Comparison of ENCODE assay signal across 8 cellular contexts in genomic region chr16:30557950-30558788, GRCh38. TPM values are rescaled to one million over a fixed set of nuclear protein-coding genes. Genes with fewer than 3 reads are reported as not detected.
DNase-seq lines count a peak whose midpoint lies in the region; ATAC-seq, FAIRE-seq and TF ChIP-seq lines count a peak whose summit lies in the region.

Gene ZNF764, minus strand, starts transcription at chr16:30558374. Its CDS starts 192 bp downstream, at chr16:30558182.

- H2AFZ ChIP-seq in H1 (ENCODE audit: low read length): peak within 1 kb of the TSS; percentile 12; the same call in 1 of the 2 replicates

- no peak within 1 kb of the TSS for H2BK20ac ChIP-seq in H1 (ENCODE audit: low read length)

- peak within 1 kb of the TSS; percentile 87 for H3K27ac Mint-ChIP-seq in activated CD8-positive, alpha-beta memory T cell treated with anti-CD3 and anti-CD28 coated beads, Interleukin-2, amount 10 ng/mL, durations not matched to agents 7 days and 5 days

- peak; percentile 99 for DNase-seq in Caki2 (ENCODE audit: low read depth)
- DNase-seq in HUDEP-2 (lab: John Stamatoyannopoulos, UW; ENCODE audit: unreplicated experiment in 76 of 76): peak in 74 of 76 experiments; percentile 66 to 99 (median 96)
- peak; percentile 95 for DNase-seq in NT2/D1 (ENCODE audit: low read depth, low spot score)
- DNase-seq in activated CD8-positive, alpha-beta memory T cell treated with anti-CD3 and anti-CD28 coated beads, Interleukin-2, amount 10 ng/mL, durations not matched to agents 7 days and 5 days: peak; percentile 99
- peak; percentile 86 to 88 for DNase-seq in H1 (ENCODE audit: low read depth in 1 of 2, low spot score in 2 of 2)
- DNase-seq in mesendoderm: peak; percentile 99
- peak; percentile 93 for DNase-seq in stimulated activated CD8-positive, alpha-beta memory T cell treated with anti-CD3 and anti-CD28 coated beads, Interleukin-15, amount 100 ng/mL, for 1 hour (ENCODE audit: low read depth)

- H3K27ac ChIP-seq in H1 (ENCODE audit: low read depth, low read length) (peak within 1 kb of the TSS; percentile 60; the same call in 1 of the 2 replicates), mesendoderm (ENCODE audit: low read depth, low read length) (peak within 1 kb of the TSS; percentile 95)

- H3K4me2 ChIP-seq in H1 (ENCODE audit: insufficient read depth in 1 of 2, low read depth in 2 of 2, low read length in 2 of 2) (peak within 1 kb of the TSS; percentile 48 to 83), mesendoderm (ENCODE audit: low read length) (peak within 1 kb of the TSS; percentile 69)

- ATAC-seq in GM21367 (IDR thresholded peaks at IDR 0.05; ENCODE audit: unreplicated experiment): peak; percentile 69
- ATAC-seq in activated CD8-positive, alpha-beta memory T cell treated with anti-CD3 and anti-CD28 coated beads, Interleukin-2, amount 10 ng/mL, durations not matched to agents 7 days and 5 days: peak; percentile 96

- 1% methylated on average over 75 of the region's 75 CpGs; no CpG with 5 or more reads in 1 of the 2 experiments for WGBS in H1 (ENCODE audit: extremely low coverage in 1 of 2, insufficient coverage in 1 of 2, insufficient read length in 1 of 2, insufficient replicate concordance in 2 of 2, low coverage in 1 of 2, low lambda C conversion rate in 2 of 2, missing lambda C conversion rate in 1 of 2), 2 experiments
- WGBS in mesendoderm (ENCODE audit: extremely low coverage, insufficient coverage, low lambda C conversion rate): no CpG with 5 or more reads among the region's 75 CpGs

- H3K4me3 Mint-ChIP-seq in activated CD8-positive, alpha-beta memory T cell treated with anti-CD3 and anti-CD28 coated beads, Interleukin-2, amount 10 ng/mL, durations not matched to agents 7 days and 5 days: peak within 1 kb of the TSS; percentile 83

- H3K56ac ChIP-seq in H1 (replicated peaks; ENCODE audit: insufficient read length, low read depth, low read length) (peak within 1 kb of the TSS; percentile 14), mesendoderm (ENCODE audit: low read length) (peak within 1 kb of the TSS; percentile 90)

- in situ Hi-C loops in Caki2 (cut with HindIII; ENCODE audit: low pct_unique_long_range_greater_than_20kb, low sequenced_read_pairs): no loop called here

- no peak within 1 kb of the TSS for H2AK5ac ChIP-seq in H1 (ENCODE audit: low read depth, low read length)
- H2AK5ac ChIP-seq in mesendoderm (ENCODE audit: low read length): peak within 1 kb of the TSS; percentile 67

- H2BK120ac ChIP-seq in H1 (replicated peaks; ENCODE audit: low read depth, low read length): no peak within 1 kb of the TSS
- H2BK120ac ChIP-seq in mesendoderm (ENCODE audit: low read depth, low read length): no peak within 1 kb of the TSS

- H3K27me3 ChIP-seq in NT2/D1 (ENCODE audit: insufficient read depth, insufficient read length) (no peaks in the 10 kb centered on the region), H1 (replicated peaks in 1 of 4; ENCODE audit: control insufficient read depth in 3 of 4, extremely low read depth in 1 of 4, insufficient read depth in 3 of 4, low read length in 3 of 4) (peaks cover 0 to 3% (median 1%) of the 10 kb centered on the region in 4 experiments; a peak in 1 of 7 replicates), mesendoderm (ENCODE audit: insufficient read depth, low read length, poor library complexity) (no peaks in the 10 kb centered on the region)

- H3K4me3 ChIP-seq in NT2/D1 (ENCODE audit: insufficient read length, low read depth) (peak within 1 kb of the TSS; percentile 89), H1 (ENCODE audit: extremely low read depth in 1 of 4, insufficient read depth in 2 of 4, low read depth in 3 of 4, low read length in 4 of 4) (peak within 1 kb of the TSS; percentile 58 to 86 (median 76)), mesendoderm (ENCODE audit: low read length) (peak within 1 kb of the TSS; percentile 77)

- TF ChIP-seq POLR2A in H1 (IDR thresholded peaks at IDR 0.05; ENCODE audit: control extremely low read depth in 1 of 2, low read depth in 2 of 2, low read length in 2 of 2): peak in 1 of 2 experiments; percentile 23; a peak in 1 of 3 replicates

- H3K14ac ChIP-seq in H1 (ENCODE audit: insufficient read length): no peak within 1 kb of the TSS

- H3K9ac ChIP-seq in NT2/D1 (ENCODE audit: insufficient read length, low read depth): peak within 1 kb of the TSS; percentile 94
- peak within 1 kb of the TSS; percentile 43 to 66 (median 52); a peak in 6 of 7 replicates for H3K9ac ChIP-seq in H1 (replicated peaks in 1 of 4; ENCODE audit: extremely low read depth in 1 of 4, low read depth in 3 of 4, low read length in 3 of 4)
- peak within 1 kb of the TSS; percentile 92 for H3K9ac ChIP-seq in mesendoderm (ENCODE audit: low read length)

- peaks cover 13% of the 10 kb centered on the region for H3K4me1 ChIP-seq in NT2/D1 (ENCODE audit: insufficient read depth, insufficient read length)
- peaks cover 0 to 5% (median 2%) of the 10 kb centered on the region in 4 experiments; a peak in 2 of 7 replicates for H3K4me1 ChIP-seq in H1 (replicated peaks in 1 of 4; ENCODE audit: control insufficient read depth in 3 of 4, insufficient read depth in 4 of 4, low read length in 3 of 4)
- no peaks in the 10 kb centered on the region for H3K4me1 ChIP-seq in mesendoderm (ENCODE audit: control insufficient read depth, low read depth, low read length)

- no peak for TF ChIP-seq RAD21 in H1 (IDR thresholded peaks at IDR 0.05 in 1 of 2, conservative IDR thresholded peaks at IDR 0.05 in 1 of 2; ENCODE audit: low read depth in 2 of 2, low read length in 2 of 2)

- peaks cover 0 to 4% of the 10 kb centered on the region in 2 experiments for H4K20me1 ChIP-seq in H1 (replicated peaks in 1 of 2; ENCODE audit: control insufficient read depth in 1 of 2, insufficient read depth in 2 of 2, low read length in 2 of 2)

- H3K23ac ChIP-seq in H1 (ENCODE audit: insufficient read length) (no peak within 1 kb of the TSS), mesendoderm (ENCODE audit: low read length) (peak within 1 kb of the TSS; percentile 97)

- peak within 1 kb of the TSS; percentile 7; the same call in 1 of the 2 replicates for H2BK15ac ChIP-seq in H1 (ENCODE audit: low read length)
- no peak within 1 kb of the TSS for H2BK15ac ChIP-seq in mesendoderm (replicated peaks; ENCODE audit: low read depth)

- H3K9me3 ChIP-seq in NT2/D1 (ENCODE audit: insufficient read depth, low read length): no peaks in the 10 kb centered on the region
- no peaks in the 10 kb centered on the region for H3K9me3 ChIP-seq in H1 (ENCODE audit: insufficient read depth in 2 of 2, low read depth in 1 of 2, low read length in 1 of 2)

- H3K79me1 ChIP-seq in H1 (ENCODE audit: low read depth, low read length): no peaks in the 10 kb centered on the region
- H3K79me1 ChIP-seq in mesendoderm (ENCODE audit: low read length): peaks cover 5% of the 10 kb centered on the region

- CTCF ChIA-PET in activated CD8-positive, alpha-beta memory T cell treated with anti-CD3 and anti-CD28 coated beads, Interleukin-2, amount 10 ng/mL, durations not matched to agents 7 days and 5 days (lab: Charles Lee): interaction anchor here (0.7 to 3.2 kb wide), 23 partner anchors 9 to 149 kb away, joined by 3 to 60 read pairs (median 4); partner anchors contain the start of genes DCTPP1, PRR14, ZNF688 and ZNF747
- CTCF ChIA-PET in H1 (lab: Charles Lee; ENCODE audit: partially characterized antibody): interaction anchor here (0.8 to 3.1 kb wide), 17 partner anchors 14 to 128 kb away, joined by 3 to 23 read pairs (median 4); partner anchors contain the start of genes DCTPP1, ZNF688, ZNF747 and ZNF785

- H2BK5ac ChIP-seq in H1 (ENCODE audit: low read depth, low read length): peak within 1 kb of the TSS; percentile 88; the same call in 1 of the 2 replicates
- H2BK5ac ChIP-seq in mesendoderm (ENCODE audit: low read length): peak within 1 kb of the TSS; percentile 55

- H3K18ac ChIP-seq in H1 (ENCODE audit: extremely low read depth, low read length): peak within 1 kb of the TSS; percentile 78
- H3K18ac ChIP-seq in mesendoderm (ENCODE audit: low read length): peak within 1 kb of the TSS; percentile 86

- TF ChIP-seq EP300 in H1 (IDR thresholded peaks at IDR 0.05; ENCODE audit: borderline replicate concordance in 1 of 2, low read depth in 2 of 2, low read length in 2 of 2): no peak

- H3K4ac ChIP-seq in H1 (replicated peaks; ENCODE audit: insufficient read length, low read depth, low read length): peak within 1 kb of the TSS; percentile 22
- H3K4ac ChIP-seq in mesendoderm (ENCODE audit: low read depth, low read length): peak within 1 kb of the TSS; percentile 64

- no peak for FAIRE-seq in H1 (lab: Jason Lieb, UNC)

- no peaks in the 10 kb centered on the region for H3K27me3 Mint-ChIP-seq in activated CD8-positive, alpha-beta memory T cell treated with anti-CD3 and anti-CD28 coated beads, Interleukin-2, amount 10 ng/mL, durations not matched to agents 7 days and 5 days

- H3K36me3 Mint-ChIP-seq in activated CD8-positive, alpha-beta memory T cell treated with anti-CD3 and anti-CD28 coated beads, Interleukin-2, amount 10 ng/mL, durations not matched to agents 7 days and 5 days: peaks cover 19% of the 10 kb centered on the region

- peaks cover 41% of the 10 kb centered on the region for H3K4me1 Mint-ChIP-seq in activated CD8-positive, alpha-beta memory T cell treated with anti-CD3 and anti-CD28 coated beads, Interleukin-2, amount 10 ng/mL, durations not matched to agents 7 days and 5 days

- H3K9me3 Mint-ChIP-seq in activated CD8-positive, alpha-beta memory T cell treated with anti-CD3 and anti-CD28 coated beads, Interleukin-2, amount 10 ng/mL, durations not matched to agents 7 days and 5 days (ENCODE audit: low read depth): no peaks in the 10 kb centered on the region

- H4K8ac ChIP-seq in H1 (ENCODE audit: extremely low read depth, insufficient read depth, low read length) (peak within 1 kb of the TSS; percentile 92; the same call in 1 of the 2 replicates), mesendoderm (ENCODE audit: low read depth, low read length) (peak within 1 kb of the TSS; percentile 77)

- peaks cover 34% of the 10 kb centered on the region for H3K36me3 ChIP-seq in NT2/D1 (ENCODE audit: insufficient read depth, insufficient read length, low read length)
- peaks cover 3 to 8% (median 5%) of the 10 kb centered on the region in 4 experiments; a peak in 4 of 8 replicates for H3K36me3 ChIP-seq in H1 (ENCODE audit: control insufficient read depth in 2 of 4, insufficient read depth in 4 of 4, low read length in 3 of 4)
- H3K36me3 ChIP-seq in mesendoderm (ENCODE audit: control insufficient read depth, insufficient read depth, low read length): no peaks in the 10 kb centered on the region

- peak within 1 kb of the TSS; percentile 28 for H2BK12ac ChIP-seq in H1 (ENCODE audit: low read depth, low read length)

- H4K91ac ChIP-seq in H1 (replicated peaks; ENCODE audit: insufficient read length, low read length): peak within 1 kb of the TSS; percentile 12

- H3K23me2 ChIP-seq in H1 (ENCODE audit: low read depth, low read length): peaks cover 7% of the 10 kb centered on the region; the same call in 1 of the 2 replicates

- no peak for TF ChIP-seq CTCF in H1 (IDR thresholded peaks at IDR 0.05; ENCODE audit: control extremely low read depth in 1 of 3, insufficient read depth in 1 of 3, low read depth in 1 of 3, low read length in 3 of 3)

- H4K5ac ChIP-seq in H1 (ENCODE audit: insufficient read length, low read depth, low read length): peak within 1 kb of the TSS; percentile 90
- H4K5ac ChIP-seq in mesendoderm (ENCODE audit: low read length): no peak within 1 kb of the TSS

- POLR2A ChIA-PET in H1 (lab: Charles Lee; ENCODE audit: partially characterized antibody): interaction anchor here (0.7 to 8.4 kb wide), 20 partner anchors 9 to 153 kb away, joined by 3 to 121 read pairs (median 6); partner anchors contain the start of genes PRR14, ZNF688, ZNF689 and ZNF747

- H3K79me2 ChIP-seq in H1 (ENCODE audit: control insufficient read depth in 1 of 2, insufficient read depth in 2 of 2, low read length in 2 of 2) (no peaks in the 10 kb centered on the region), mesendoderm (ENCODE audit: control insufficient read depth, insufficient read depth, low read length) (no peaks in the 10 kb centered on the region)

RNA-seq across cellular contexts. Expression of gene ZNF764, which starts in this region (rescaled TPM):
- 9.0 and 9.1 TPM in 2 replicates for total RNA-seq in Caki2 (2014; rRNA removed; shearing (Covaris generic); ENCODE audit: low replicate concordance)
- total RNA-seq in activated CD8-positive, alpha-beta memory T cell treated with anti-CD3 and anti-CD28 coated beads, Interleukin-2, amount 10 ng/mL, durations not matched to agents 7 days and 5 days: 10 to 100 TPM; 14.0 to 15.6 TPM
- 7.7 and 8.4 TPM in 2 replicates for total RNA-seq in H1 (2021; fragmentation: NEBNext Ultra II Directional; extraction: Animal tissue kit (Norgen Biotek cat#: 25700))
- 5.7 and 8.3 TPM in 2 replicates for polyA plus RNA-seq in H1 (2011; rRNA removed)
- polyA plus RNA-seq in H1 (2011; cell fraction: cytosol; rRNA removed): 5.5 TPM
- 8.2 TPM for polyA plus RNA-seq in H1 (2011; cell fraction: nucleus; rRNA removed)
- polyA plus RNA-seq in H1 (2012, experiment 1 of 2): 4.7 to 5.7 TPM (median 5.0 TPM) in 4 replicates
- polyA plus RNA-seq in H1 (2012, experiment 2 of 2): 5.7 TPM
- 4.9 TPM for polyA plus RNA-seq in H1 (2013, experiment 1 of 2)
- polyA plus RNA-seq in H1 (2013, experiment 2 of 2): 4.6 TPM
- polyA minus RNA-seq in H1 (2011; rRNA and poly(A)+ RNA removed): 2.0 and 2.3 TPM in 2 replicates
- polyA minus RNA-seq in H1 (2011; cell fraction: cytosol; rRNA and poly(A)+ RNA removed): 7.2 TPM
- 4.4 TPM for polyA minus RNA-seq in H1 (2011; cell fraction: nucleus; rRNA and poly(A)+ RNA removed)
- polyA plus RNA-seq in mesendoderm (2013, experiment 1 of 2): 3.5 TPM
- 3.3 TPM for polyA plus RNA-seq in mesendoderm (2013, experiment 2 of 2)

Comparison
In these comparisons a context has a peak if more than half of its experiments do, and no peak if none do; other contexts are left out.
1. Peak in every context shown above with its lines: DNase-seq, ATAC-seq, H3K4me3 ChIP-seq and H3K27ac ChIP-seq.